Comparison of ENCODE assay signal across 1 cellular context in genomic region chr5:15717002-15717401, GRCh38.
TF ChIP-seq lines count a peak whose summit lies in the region.

No MANE protein-coding gene starts in this region.

TF ChIP-seq in GM23338, 12 proteins besides CTCF, POLR2A, EP300 and RAD21:
- TF ChIP-seq REST (IDR thresholded peaks at IDR 0.05; ENCODE audit: unreplicated experiment): no peak
- no peak for TF ChIP-seq JUNB (IDR thresholded peaks at IDR 0.05; ENCODE audit: unreplicated experiment)
- no peak for TF ChIP-seq ZNF331 (CRISPR knock-in tag; IDR thresholded peaks at IDR 0.05; ENCODE audit: low read depth)
- TF ChIP-seq ZNF114 (CRISPR knock-in tag; IDR thresholded peaks at IDR 0.05): no peak
- no peak for TF ChIP-seq CREB1 (CRISPR knock-in tag; IDR thresholded peaks at IDR 0.05; ENCODE audit: low read depth)
- no peak for TF ChIP-seq EZH2 (IDR thresholded peaks at IDR 0.05; ENCODE audit: low read depth, unreplicated experiment)
- TF ChIP-seq STAT1 (IDR thresholded peaks at IDR 0.05; ENCODE audit: unreplicated experiment): no peak
- no peak for TF ChIP-seq POLR2AphosphoS5 (IDR thresholded peaks at IDR 0.05; ENCODE audit: low read depth)
- TF ChIP-seq EZH2phosphoT487 (IDR thresholded peaks at IDR 0.05; ENCODE audit: unreplicated experiment): no peak
- TF ChIP-seq, protein P1, sequence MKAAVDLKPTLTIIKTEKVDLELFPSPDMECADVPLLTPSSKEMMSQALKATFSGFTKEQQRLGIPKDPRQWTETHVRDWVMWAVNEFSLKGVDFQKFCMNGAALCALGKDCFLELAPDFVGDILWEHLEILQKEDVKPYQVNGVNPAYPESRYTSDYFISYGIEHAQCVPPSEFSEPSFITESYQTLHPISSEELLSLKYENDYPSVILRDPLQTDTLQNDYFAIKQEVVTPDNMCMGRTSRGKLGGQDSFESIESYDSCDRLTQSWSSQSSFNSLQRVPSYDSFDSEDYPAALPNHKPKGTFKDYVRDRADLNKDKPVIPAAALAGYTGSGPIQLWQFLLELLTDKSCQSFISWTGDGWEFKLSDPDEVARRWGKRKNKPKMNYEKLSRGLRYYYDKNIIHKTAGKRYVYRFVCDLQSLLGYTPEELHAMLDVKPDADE (IDR thresholded peaks at IDR 0.05): no peak
- no peak for TF ChIP-seq ZNF462 (CRISPR knock-in tag; IDR thresholded peaks at IDR 0.05)
- no peak for TF ChIP-seq NANOG (IDR thresholded peaks at IDR 0.05; ENCODE audit: borderline replicate concordance)
